In the genomic region with DNA sequence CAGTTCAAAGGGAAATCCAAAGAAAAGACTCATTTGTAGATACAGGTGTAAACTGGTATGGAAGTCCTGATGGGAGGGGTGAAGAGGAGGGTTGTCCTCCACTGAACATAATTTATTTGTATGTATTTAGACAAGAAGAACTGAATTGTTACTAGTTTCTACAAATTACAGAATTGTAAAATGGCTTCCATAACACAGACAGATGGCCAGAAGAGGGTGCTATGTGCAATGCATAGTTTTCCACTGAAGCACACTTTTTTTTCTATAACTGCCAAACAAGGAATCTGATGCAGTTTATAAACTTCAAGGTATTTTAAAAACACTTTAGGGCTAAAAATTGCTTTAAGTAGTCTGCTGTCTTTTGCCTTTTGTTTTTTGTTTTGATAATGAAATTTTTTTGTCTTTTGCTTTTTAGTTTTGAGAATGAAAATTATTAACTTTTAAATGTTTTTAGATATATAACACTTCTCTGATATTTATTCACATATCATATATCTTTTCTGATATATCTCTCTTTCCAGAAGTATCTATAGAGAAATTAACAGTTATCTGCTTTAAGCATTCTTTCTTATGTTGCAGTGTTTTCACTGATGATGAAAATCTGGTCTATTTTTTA, we compare ENCODE assay signal across 8 cellular contexts. TPM values are rescaled to one million over a fixed set of nuclear protein-coding genes. Genes with fewer than 3 reads are reported as not detected.
A peak's percentile ranks its signal among the peaks of the same experiment; 100 is the strongest.
DNase-seq lines count a peak whose midpoint lies in the region; ATAC-seq and TF ChIP-seq lines count a peak whose summit lies in the region.

No MANE protein-coding gene starts in this region.

- no peaks in the 10 kb centered on the region for H3K36me3 ChIP-seq in tibial artery
- no peaks in the 10 kb centered on the region for H3K36me3 ChIP-seq in aorta (ENCODE audit: control insufficient read depth in 1 of 2, insufficient read depth in 2 of 2, low read length in 1 of 2)

- no peak overlapping the region for H3K4me3 ChIP-seq in tibial artery
- H3K4me3 ChIP-seq in aorta (ENCODE audit: low read length in 2 of 2) = no peak overlapping the region

- ATAC-seq in GM21360 (IDR thresholded peaks at IDR 0.05; ENCODE audit: unreplicated experiment) = peak; percentile 52
- peak; percentile 43 for ATAC-seq in foreskin keratinocyte
- no peak for ATAC-seq in GM18498 (IDR thresholded peaks at IDR 0.05; ENCODE audit: unreplicated experiment)
- ATAC-seq in aorta (ENCODE audit: low FRiP score) = no peak
- no peak for ATAC-seq in GM19324 (IDR thresholded peaks at IDR 0.05; ENCODE audit: low FRiP score, unreplicated experiment)

- no peaks in the 10 kb centered on the region for H3K9me3 ChIP-seq in tibial artery
- H3K9me3 ChIP-seq in aorta (ENCODE audit: control insufficient read depth, low read length) = no peaks in the 10 kb centered on the region

- H3K27ac ChIP-seq in foreskin keratinocyte (no peak overlapping the region), tibial artery (no peak overlapping the region), aorta (ENCODE audit: low read depth in 1 of 2, low read length in 2 of 2) (no peak overlapping the region)

- H3K27me3 ChIP-seq in foreskin keratinocyte (no peaks in the 10 kb centered on the region), tibial artery (no peaks in the 10 kb centered on the region), aorta (ENCODE audit: control insufficient read depth in 1 of 2, insufficient read depth in 2 of 2, low read length in 1 of 2) (no peaks in the 10 kb centered on the region)

- TF ChIP-seq CTCF in foreskin keratinocyte (conservative IDR thresholded peaks at IDR 0.05) (peak; percentile 77), tibial artery (IDR thresholded peaks at IDR 0.05) (peak; percentile 46 to 47)

- DNase-seq in AML-193 (lab: John Stamatoyannopoulos, UW) (peak; percentile 32 to 53), RKO (ENCODE audit: low spot score) (peak; percentile 55), foreskin keratinocyte (peak; percentile 4 to 30), tibial artery (no peak), aorta (no peak)

- H3K4me1 ChIP-seq in foreskin keratinocyte (no peaks in the 10 kb centered on the region), tibial artery (no peaks in the 10 kb centered on the region), aorta (ENCODE audit: control insufficient read depth in 1 of 2, insufficient read depth in 2 of 2, low read length in 2 of 2) (no peaks in the 10 kb centered on the region)

- intact Hi-C loops in tibial artery (cut with DNase I; ENCODE audit: low total_unique reads) (loop anchor here (10.0 kb wide), 1 partner anchor 280 kb away; no protein-coding TSS in a partner anchor), aorta (cut with DNase I) (loop anchor here (5.0 to 10.0 kb wide), 4 partner anchors 283 to 670 kb away; a partner anchor contains a TSS)

RNA-seq across cellular contexts. Expression of a gene that starts 58.5 kb away (rescaled TPM):
- total RNA-seq in foreskin keratinocyte = not detected in 2 replicates
- polyA plus RNA-seq in foreskin keratinocyte = 0.02 TPM in 1 of 2 replicates, not detected in the other
- total RNA-seq in aorta = under 1 TPM; 0.19 to 0.54 TPM
- 1 to 10 TPM in 1 of 2 donors, under 1 TPM in 1; 0.54 to 2.3 TPM for polyA plus RNA-seq in aorta

Comparison
In these comparisons a context has a peak if more than half of its experiments do, and no peak if none do; other contexts are left out.
1. DNase-seq: peak in AML-193 (2 of 2), RKO (single experiment) and foreskin keratinocyte (2 of 2); none in tibial artery (0 of 2) and aorta (0 of 2).
2. ATAC-seq: peak in GM21360 (single experiment) and foreskin keratinocyte (single experiment); none in GM18498 (single experiment), aorta (single experiment) and GM19324 (single experiment).